Comparison of ENCODE assay signal across 10 cellular contexts in genomic region chr2:168849610-168850009, GRCh38.
DNase-seq lines count a peak whose midpoint lies in the region; ATAC-seq and TF ChIP-seq lines count a peak whose summit lies in the region.
"Had no signal": no experiment of that assay in that cellular context is flagged by ENCODE, and none has a peak within 500 bp of the region (broad histone marks: within the 10 kb centered on the region; RNA-seq: fewer than 3 reads in every experiment).

No MANE protein-coding gene starts in this region.

- no peaks in the 10 kb centered on the region for H3K4me1 Mint-ChIP-seq in activated naive CD4-positive, alpha-beta T cell treated with anti-CD3 and anti-CD28 coated beads, Interleukin-2, amount 10 ng/mL, durations not matched to agents 7 days and 5 days
- H3K4me1 Mint-ChIP-seq: IgD-negative memory B cell had no signal

- CTCF ChIA-PET in activated naive CD4-positive, alpha-beta T cell treated with anti-CD3 and anti-CD28 coated beads, Interleukin-2, amount 10 ng/mL, durations not matched to agents 7 days and 5 days (lab: Charles Lee): no interaction called here

- H3K27ac Mint-ChIP-seq in activated naive CD4-positive, alpha-beta T cell treated with anti-CD3 and anti-CD28 coated beads, Interleukin-2, amount 10 ng/mL, durations not matched to agents 7 days and 5 days: no peak overlapping the region
- H3K27ac Mint-ChIP-seq: CD4-positive, alpha-beta memory T cell; IgD-negative memory B cell had no signal

- H3K36me3 Mint-ChIP-seq in activated naive CD4-positive, alpha-beta T cell treated with anti-CD3 and anti-CD28 coated beads, Interleukin-2, amount 10 ng/mL, durations not matched to agents 7 days and 5 days: peaks cover 21% of the 10 kb centered on the region

- TF ChIP-seq CTCF in retinal pigment epithelial cell (conservative IDR thresholded peaks at IDR 0.05; ENCODE audit: low read depth, low read length): peak; percentile 63

- no peak for ATAC-seq in HG02798 (IDR thresholded peaks at IDR 0.05; ENCODE audit: poor library complexity, unreplicated experiment)

- no peak overlapping the region for H3K4me3 ChIP-seq in retinal pigment epithelial cell (ENCODE audit: low read length)

- peak; percentile 1 to 64 for DNase-seq in NCI-H524 (lab: John Stamatoyannopoulos, UW)
- no peak for DNase-seq in NCI-H524 treated with DMSO at 0.1 percent for 48 hours (lab: John Stamatoyannopoulos, UW)
- DNase-seq in NCI-H1105 treated with DMSO at 0.1 percent for 48 hours (lab: John Stamatoyannopoulos, UW): peak; percentile 54
- peak; percentile 77 to 80 for DNase-seq in erythroblast (lab: John Stamatoyannopoulos, UW)
- peak; percentile 49 for DNase-seq in retinal pigment epithelial cell (ENCODE audit: low read depth)
- no peak for DNase-seq in activated naive CD4-positive, alpha-beta T cell treated with anti-CD3 and anti-CD28 coated beads, Interleukin-2, amount 10 ng/mL, durations not matched to agents 7 days and 5 days
- DNase-seq in CD1c-positive myeloid dendritic cell (ENCODE audit: extremely low spot score): no peak
- DNase-seq: CD4-positive, alpha-beta memory T cell had no signal

- no peaks in the 10 kb centered on the region for H3K27me3 Mint-ChIP-seq in activated naive CD4-positive, alpha-beta T cell treated with anti-CD3 and anti-CD28 coated beads, Interleukin-2, amount 10 ng/mL, durations not matched to agents 7 days and 5 days
- H3K27me3 Mint-ChIP-seq: CD4-positive, alpha-beta memory T cell; IgD-negative memory B cell had no signal

- H3K4me3 Mint-ChIP-seq in activated naive CD4-positive, alpha-beta T cell treated with anti-CD3 and anti-CD28 coated beads, Interleukin-2, amount 10 ng/mL, durations not matched to agents 7 days and 5 days: no peak overlapping the region
- H3K4me3 Mint-ChIP-seq: CD4-positive, alpha-beta memory T cell; IgD-negative memory B cell had no signal

- H3K9me3 Mint-ChIP-seq in activated naive CD4-positive, alpha-beta T cell treated with anti-CD3 and anti-CD28 coated beads, Interleukin-2, amount 10 ng/mL, durations not matched to agents 7 days and 5 days: no peaks in the 10 kb centered on the region

- TF ChIP-seq POLR2A in erythroblast (IDR thresholded peaks at IDR 0.05; ENCODE audit: low read length): no peak

Comparison
In these comparisons a context has a peak if more than half of its experiments do, and no peak if none do; other contexts are left out.
1. DNase-seq: peak in NCI-H524 (2 of 2), NCI-H1105 treated with DMSO at 0.1 percent for 48 hours (single experiment), erythroblast (2 of 2) and retinal pigment epithelial cell (single experiment); none in NCI-H524 treated with DMSO at 0.1 percent for 48 hours (single experiment), activated naive CD4-positive, alpha-beta T cell treated with anti-CD3 and anti-CD28 coated beads, Interleukin-2, amount 10 ng/mL, durations not matched to agents 7 days and 5 days (single experiment) and CD1c-positive myeloid dendritic cell (single experiment).